19 cellular contexts compared by ENCODE assay signal in the genomic region with DNA sequence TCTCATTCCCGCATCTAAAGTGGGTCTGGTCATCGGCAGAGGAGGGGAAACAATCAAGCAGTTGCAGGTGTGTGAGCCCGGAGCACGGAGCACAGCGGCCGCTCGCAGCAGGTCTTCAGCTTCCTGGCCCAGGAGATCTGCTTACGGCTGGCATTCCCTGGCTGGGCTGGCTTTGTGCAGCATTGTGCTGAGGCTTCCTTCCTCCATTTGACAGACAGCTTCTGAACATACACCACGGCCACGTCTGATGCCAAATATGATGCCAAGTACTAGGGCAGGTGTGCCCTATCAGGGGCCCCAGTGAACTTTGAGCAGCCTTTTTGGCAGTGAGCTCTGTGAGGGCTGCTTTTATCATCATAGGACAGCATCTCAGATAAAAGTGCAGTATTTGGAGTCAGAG. TPM values are rescaled to one million over a fixed set of nuclear protein-coding genes. Genes with fewer than 3 reads are reported as not detected.
DNase-seq lines count a peak whose midpoint lies in the region; ATAC-seq and TF ChIP-seq lines count a peak whose summit lies in the region.
"Had no signal": no experiment of that assay in that cellular context is flagged by ENCODE, and none has a peak within 500 bp of the region (broad histone marks: within the 10 kb centered on the region; RNA-seq: fewer than 3 reads in every experiment).

No MANE protein-coding gene starts in this region.

- TF ChIP-seq CTCF in endodermal cell (conservative IDR thresholded peaks at IDR 0.05) (no peak), right lobe of liver (IDR thresholded peaks at IDR 0.05) (no peak), tibial nerve (IDR thresholded peaks at IDR 0.05) (no peak)

- H3K4me1 ChIP-seq in endodermal cell (ENCODE audit: control insufficient read depth, insufficient read depth, low read length), result no peaks in the 10 kb centered on the region
- peaks cover 0 to 13% (median 6%) of the 10 kb centered on the region in 4 donors for H3K4me1 ChIP-seq in right lobe of liver
- no peaks in the 10 kb centered on the region for H3K4me1 ChIP-seq in tibial nerve
- H3K4me1 ChIP-seq: BLaER1 had no signal

- H3K9me3 ChIP-seq in endodermal cell (ENCODE audit: control insufficient read depth, low read length), result no peaks in the 10 kb centered on the region
- H3K9me3 ChIP-seq in right lobe of liver, result no peaks in the 10 kb centered on the region
- H3K9me3 ChIP-seq in tibial nerve, result no peaks in the 10 kb centered on the region
- H3K9me3 ChIP-seq: BLaER1 had no signal

- H3K27ac Mint-ChIP-seq in activated naive CD4-positive, alpha-beta T cell treated with anti-CD3 and anti-CD28 coated beads, Interleukin-2, amount 10 ng/mL, durations not matched to agents 7 days and 5 days, result peak overlapping the region; percentile 13
- H3K27ac Mint-ChIP-seq in endodermal cell, result peak overlapping the region; percentile 39
- peak overlapping the region; percentile 47 for H3K27ac Mint-ChIP-seq in stimulated activated naive B cell treated with anti-CD40 and anti-IgM and Interleukin-4, amounts not matched to agents 10 μg/mL and 1 μg/mL and 100 μg/mL, for 72 hours
- H3K27ac Mint-ChIP-seq: CD4-positive, alpha-beta memory T cell had no signal

- no peaks in the 10 kb centered on the region for H3K27me3 Mint-ChIP-seq in activated naive CD4-positive, alpha-beta T cell treated with anti-CD3 and anti-CD28 coated beads, Interleukin-2, amount 10 ng/mL, durations not matched to agents 7 days and 5 days
- H3K27me3 Mint-ChIP-seq in endodermal cell (ENCODE audit: insufficient read depth), result no peaks in the 10 kb centered on the region
- H3K27me3 Mint-ChIP-seq in stimulated activated naive B cell treated with anti-CD40 and anti-IgM and Interleukin-4, amounts not matched to agents 10 μg/mL and 1 μg/mL and 100 μg/mL, for 72 hours, result no peaks in the 10 kb centered on the region
- H3K27me3 Mint-ChIP-seq: CD4-positive, alpha-beta memory T cell had no signal

- DNase-seq in activated naive CD4-positive, alpha-beta T cell treated with anti-CD3 and anti-CD28 coated beads, Interleukin-2, amount 10 ng/mL, durations not matched to agents 7 days and 5 days, result no peak
- no peak for DNase-seq in activated naive CD4-positive, alpha-beta T cell treated with Interleukin-2 at 50 U/mL for 16 hours
- DNase-seq in endodermal cell (no peak), right lobe of liver (peak; percentile 47 to 73 (median 72)), nucleus accumbens (lab: John Stamatoyannopoulos, UW) (no peak), tibial nerve (ENCODE audit: low spot score in 2 of 2) (no peak)
- no peak for DNase-seq in stimulated activated naive B cell treated with anti-CD40 and anti-IgM and Interleukin-4, amounts not matched to agents 10 μg/mL and 1 μg/mL and 100 μg/mL, for 72 hours
- DNase-seq: 8988T; CD4-positive, alpha-beta memory T cell; DMS153; DMS79; GDM1; GOT3 had no signal

- 94 to 97% methylated on average over 10 of the region's 10 CpGs for WGBS in endodermal cell (ENCODE audit: insufficient coverage in 1 of 2, insufficient read length in 1 of 2), 2 experiments
- 13% methylated on average over 3 of the region's 10 CpGs for WGBS in right lobe of liver (ENCODE audit: insufficient coverage, low coverage, low lambda C conversion rate, missing lambda C conversion rate)
- WGBS in tibial nerve, 2 donors, result 85 to 95% methylated on average over 10 of the region's 10 CpGs

- H3K27me3 ChIP-seq in endodermal cell (ENCODE audit: control insufficient read depth, insufficient read depth, low read length, poor library complexity, severe bottlenecking), result no peaks in the 10 kb centered on the region
- no peaks in the 10 kb centered on the region for H3K27me3 ChIP-seq in right lobe of liver
- no peaks in the 10 kb centered on the region for H3K27me3 ChIP-seq in tibial nerve
- H3K27me3 ChIP-seq: BLaER1 had no signal

- CTCF ChIA-PET in activated naive CD4-positive, alpha-beta T cell treated with anti-CD3 and anti-CD28 coated beads, Interleukin-2, amount 10 ng/mL, durations not matched to agents 7 days and 5 days (lab: Charles Lee), result no interaction called here

- H3K36me3 ChIP-seq in endodermal cell (ENCODE audit: control insufficient read depth, insufficient read depth, low read length) (peaks cover 99% of the 10 kb centered on the region), right lobe of liver (peaks cover 0 to 68% (median 48%) of the 10 kb centered on the region in 4 donors), tibial nerve (peaks cover 5 to 95% (median 30%) of the 10 kb centered on the region in 3 donors)

- peaks cover 53% of the 10 kb centered on the region for H3K36me3 Mint-ChIP-seq in activated naive CD4-positive, alpha-beta T cell treated with anti-CD3 and anti-CD28 coated beads, Interleukin-2, amount 10 ng/mL, durations not matched to agents 7 days and 5 days
- peaks cover 91% of the 10 kb centered on the region for H3K36me3 Mint-ChIP-seq in endodermal cell (ENCODE audit: low read depth)
- H3K36me3 Mint-ChIP-seq in stimulated activated naive B cell treated with anti-CD40 and anti-IgM and Interleukin-4, amounts not matched to agents 10 μg/mL and 1 μg/mL and 100 μg/mL, for 72 hours, result peaks cover 44 to 62% of the 10 kb centered on the region in 2 donors

- no peak overlapping the region for H3K9ac ChIP-seq in endodermal cell (ENCODE audit: extremely low read depth, low read length, poor library complexity, severe bottlenecking)
- H3K9ac ChIP-seq: BLaER1 had no signal

- no peak overlapping the region for H3K27ac ChIP-seq in endodermal cell (ENCODE audit: low read depth, low read length)
- H3K27ac ChIP-seq in right lobe of liver, result peak overlapping the region in 1 of 3 donors; percentile 41
- H3K27ac ChIP-seq in tibial nerve, result no peak overlapping the region
- H3K27ac ChIP-seq: BLaER1 had no signal

- H3K4me1 Mint-ChIP-seq in activated naive CD4-positive, alpha-beta T cell treated with anti-CD3 and anti-CD28 coated beads, Interleukin-2, amount 10 ng/mL, durations not matched to agents 7 days and 5 days, result no peaks in the 10 kb centered on the region
- H3K4me1 Mint-ChIP-seq in endodermal cell, result no peaks in the 10 kb centered on the region
- no peaks in the 10 kb centered on the region for H3K4me1 Mint-ChIP-seq in stimulated activated naive B cell treated with anti-CD40 and anti-IgM and Interleukin-4, amounts not matched to agents 10 μg/mL and 1 μg/mL and 100 μg/mL, for 72 hours
- H3K4me1 Mint-ChIP-seq: CD14-positive monocyte; CD4-positive, alpha-beta memory T cell had no signal

- H3K9me3 Mint-ChIP-seq in activated naive CD4-positive, alpha-beta T cell treated with anti-CD3 and anti-CD28 coated beads, Interleukin-2, amount 10 ng/mL, durations not matched to agents 7 days and 5 days, result no peaks in the 10 kb centered on the region
- no peaks in the 10 kb centered on the region for H3K9me3 Mint-ChIP-seq in endodermal cell
- H3K9me3 Mint-ChIP-seq in stimulated activated naive B cell treated with anti-CD40 and anti-IgM and Interleukin-4, amounts not matched to agents 10 μg/mL and 1 μg/mL and 100 μg/mL, for 72 hours, result no peaks in the 10 kb centered on the region
- H3K9me3 Mint-ChIP-seq: CD14-positive monocyte had no signal

- H3K4me3 Mint-ChIP-seq in activated naive CD4-positive, alpha-beta T cell treated with anti-CD3 and anti-CD28 coated beads, Interleukin-2, amount 10 ng/mL, durations not matched to agents 7 days and 5 days, result no peak overlapping the region
- H3K4me3 Mint-ChIP-seq in endodermal cell, result no peak overlapping the region
- H3K4me3 Mint-ChIP-seq in stimulated activated naive B cell treated with anti-CD40 and anti-IgM and Interleukin-4, amounts not matched to agents 10 μg/mL and 1 μg/mL and 100 μg/mL, for 72 hours, result no peak overlapping the region
- H3K4me3 Mint-ChIP-seq: CD14-positive monocyte; CD4-positive, alpha-beta memory T cell had no signal

- intact Hi-C loops in right lobe of liver (cut with DNase I), result no loop called here

- TF ChIP-seq POLR2A in right lobe of liver (IDR thresholded peaks at IDR 0.05) (no peak), tibial nerve (IDR thresholded peaks at IDR 0.05) (no peak)

- no peak overlapping the region for H3K4me3 ChIP-seq in endodermal cell (ENCODE audit: low read length)
- no peak overlapping the region for H3K4me3 ChIP-seq in right lobe of liver
- H3K4me3 ChIP-seq in tibial nerve, result no peak overlapping the region
- H3K4me3 ChIP-seq: BLaER1 had no signal

- ATAC-seq in right lobe of liver, result peak; percentile 90 to 95 (median 94)
- ATAC-seq in stimulated activated naive B cell treated with anti-CD40 and anti-IgM and Interleukin-4, amounts not matched to agents 10 μg/mL and 1 μg/mL and 100 μg/mL, for 72 hours (replicated peaks), result no peak
- ATAC-seq: HCT116 had no signal

- TF ChIP-seq EP300 in tibial nerve (IDR thresholded peaks at IDR 0.05), result no peak

RNA-seq across cellular contexts. Expression of gene FUBP3, which starts 37.1 kb away (rescaled TPM):
- 10 to 100 TPM; 74.3 to 76.3 TPM for total RNA-seq in endodermal cell
- 60.9 TPM for polyA plus RNA-seq in endodermal cell (2013, experiment 1 of 2)
- 59.4 TPM for polyA plus RNA-seq in endodermal cell (2013, experiment 2 of 2)
- total RNA-seq in right lobe of liver, result 10 to 100 TPM; 21.3 to 35.7 (median 25.2) TPM
- total RNA-seq in tibial nerve, result 10 to 100 TPM; 33.1 to 59.9 (median 37.8) TPM

RNA-seq across cellular contexts. Expression of gene PRDM12, which starts 47.9 kb away (rescaled TPM):
- not detected for total RNA-seq in endodermal cell
- polyA plus RNA-seq in endodermal cell (2013, experiment 1 of 2), result 5.8 TPM
- 5.3 TPM for polyA plus RNA-seq in endodermal cell (2013, experiment 2 of 2)
- under 1 TPM in 1 of 6 experiments, not detected in 5; 0.15 TPM for total RNA-seq in right lobe of liver
- total RNA-seq in tibial nerve, result not detected
- total RNA-seq: A673; CD4-positive, alpha-beta memory T cell; Daoy had no signal
- polyA plus RNA-seq: AG04450, CD14-positive monocyte had no signal

Comparison
In these comparisons a context has a peak if more than half of its experiments do, and no peak if none do; other contexts are left out.
1. DNase-seq: peak in right lobe of liver (3 of 3); none in activated naive CD4-positive, alpha-beta T cell treated with anti-CD3 and anti-CD28 coated beads, Interleukin-2, amount 10 ng/mL, durations not matched to agents 7 days and 5 days (single experiment), activated naive CD4-positive, alpha-beta T cell treated with Interleukin-2 at 50 U/mL for 16 hours (single experiment), endodermal cell (single experiment), stimulated activated naive B cell treated with anti-CD40 and anti-IgM and Interleukin-4, amounts not matched to agents 10 μg/mL and 1 μg/mL and 100 μg/mL, for 72 hours (single experiment), nucleus accumbens (0 of 56) and tibial nerve (0 of 2).
2. ATAC-seq: peak in right lobe of liver (4 of 4); none in stimulated activated naive B cell treated with anti-CD40 and anti-IgM and Interleukin-4, amounts not matched to agents 10 μg/mL and 1 μg/mL and 100 μg/mL, for 72 hours (0 of 2).
3. Peak in every context shown above with its lines, with median percentiles within 50 percentile points of each other: H3K27ac Mint-ChIP-seq.